ENCODE assay signal across 22 cellular contexts in the genomic region with DNA sequence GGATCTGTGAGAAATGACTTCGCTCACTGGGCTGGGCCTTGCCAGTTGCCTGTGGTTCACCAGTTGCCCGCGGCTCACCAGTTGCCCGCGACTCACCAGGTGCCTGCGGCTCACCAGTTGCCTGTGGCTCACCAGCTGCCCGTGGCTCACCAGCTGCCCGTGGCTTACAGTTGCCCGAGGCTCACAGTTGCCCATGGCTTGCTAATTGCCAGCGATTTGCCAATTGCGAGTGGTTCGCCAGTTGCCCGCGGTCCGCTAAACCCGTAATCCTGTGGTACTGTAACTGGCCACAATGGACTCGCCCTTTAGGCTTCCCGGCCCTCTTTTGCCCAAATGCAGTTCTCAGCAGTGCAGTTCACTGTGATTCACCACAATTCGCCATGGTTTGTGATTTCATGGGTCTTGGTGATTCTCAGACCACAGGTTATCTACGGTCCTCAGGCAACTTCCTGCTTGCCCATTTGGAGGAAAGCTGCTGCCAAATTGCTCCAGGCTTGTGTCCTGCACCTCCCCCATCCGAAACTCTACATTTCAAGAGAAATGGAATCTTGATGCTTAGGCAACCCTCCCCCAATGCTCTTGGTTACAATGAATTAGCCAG. TPM values are rescaled to one million over a fixed set of nuclear protein-coding genes. Genes with fewer than 3 reads are reported as not detected.
DNase-seq lines count a peak whose midpoint lies in the region; ATAC-seq, FAIRE-seq and TF ChIP-seq lines count a peak whose summit lies in the region.
"Had no signal": no experiment of that assay in that cellular context is flagged by ENCODE, and none has a peak within 500 bp of the region (broad histone marks: within the 10 kb centered on the region; RNA-seq: fewer than 3 reads in every experiment).

No MANE protein-coding gene starts in this region.

- peaks cover 33% of the 10 kb centered on the region for H3K9me3 Mint-ChIP-seq in astrocyte (ENCODE audit: unreplicated experiment)
- H3K9me3 Mint-ChIP-seq: stimulated activated effector memory CD8-positive, alpha-beta T cell treated with anti-CD3 and anti-CD28 coated beads, Interleukin-12 subunit alpha, Interleukin-12 subunit beta, amount 100 ng/mL, for 72 hours had no signal

- H4K20me1 ChIP-seq in astrocyte (ENCODE audit: insufficient read depth, low read length): no peaks in the 10 kb centered on the region

- H3K36me3 Mint-ChIP-seq in astrocyte (ENCODE audit: low read depth, unreplicated experiment): peaks cover 3% of the 10 kb centered on the region
- H3K36me3 Mint-ChIP-seq: activated naive CD8-positive, alpha-beta T cell treated with anti-CD3 and anti-CD28 coated beads for 36 hours; IgD-negative memory B cell; stimulated activated effector memory CD8-positive, alpha-beta T cell treated with anti-CD3 and anti-CD28 coated beads, Interleukin-12 subunit alpha, Interleukin-12 subunit beta, amount 100 ng/mL, for 72 hours had no signal

- peaks cover 8% of the 10 kb centered on the region for H3K27me3 Mint-ChIP-seq in astrocyte (ENCODE audit: low read depth, unreplicated experiment)

- H3K9ac ChIP-seq in astrocyte (ENCODE audit: low read length): no peak overlapping the region

- H3K79me2 ChIP-seq in astrocyte (ENCODE audit: insufficient read depth, low read length): no peaks in the 10 kb centered on the region

- H3K27ac Mint-ChIP-seq in astrocyte (ENCODE audit: unreplicated experiment): no peak overlapping the region
- H3K27ac Mint-ChIP-seq: activated CD8-positive, alpha-beta T cell treated with anti-CD3 and anti-CD28 coated beads, Interleukin-2, amount 10 ng/mL, durations not matched to agents 7 days and 5 days; activated naive CD8-positive, alpha-beta T cell treated with anti-CD3 and anti-CD28 coated beads for 36 hours; IgD-negative memory B cell; nephron; stimulated activated effector memory CD8-positive, alpha-beta T cell treated with anti-CD3 and anti-CD28 coated beads, Interleukin-12 subunit alpha, Interleukin-12 subunit beta, amount 100 ng/mL, for 72 hours had no signal

- H3K4me3 ChIP-seq in MG63: no peak overlapping the region
- no peak overlapping the region for H3K4me3 ChIP-seq in astrocyte (ENCODE audit: insufficient read depth, low read depth, low read length)
- H3K4me3 ChIP-seq: cardiac muscle cell, Peyer's patch, psoas muscle had no signal

- FAIRE-seq in astrocyte (lab: Jason Lieb, UNC): no peak

- DNase-seq in GM04503 (ENCODE audit: low read depth): peak; percentile 10
- DNase-seq in MG63: peak; percentile 61
- peak; percentile 69 for DNase-seq in astrocyte (ENCODE audit: low read depth)
- DNase-seq in posterior vena cava (ENCODE audit: low spot score): peak; percentile 53
- DNase-seq in activated naive CD4-positive, alpha-beta T cell treated with anti-CD3 and anti-CD28 coated beads, Interleukin-2, amount 50 U/mL, for 16 hours: no peak
- no peak for DNase-seq in left lobe of liver (ENCODE audit: low spot score)
- DNase-seq: activated CD4-positive, CD25-positive, alpha-beta regulatory T cell; activated CD8-positive, alpha-beta T cell treated with anti-CD3 and anti-CD28 coated beads, Interleukin-2, amount 10 ng/mL, durations not matched to agents 7 days and 5 days; activated naive CD8-positive, alpha-beta T cell treated with anti-CD3 and anti-CD28 coated beads for 36 hours; activated T-cell treated with anti-CD3 and anti-CD28 coated beads, Interleukin-2, amount 50 U/mL, for 48 hours; BE2C; erythroblast; NCI-H1105 treated with DMSO at 0.1 percent for 48 hours; NCI-H774; Peyer's patch; SW 1271 had no signal

- TF ChIP-seq CTCF in astrocyte (IDR thresholded peaks at IDR 0.05; ENCODE audit: insufficient read depth, low read depth, low read length): no peak

- H3K27ac ChIP-seq in astrocyte (ENCODE audit: low read depth, low read length): no peak overlapping the region
- H3K27ac ChIP-seq: cardiac muscle cell, Peyer's patch, psoas muscle had no signal

- H3K4me2 ChIP-seq in astrocyte (ENCODE audit: low read length): peak overlapping the region; percentile 64

- H3K9me3 ChIP-seq in MG63 (no peaks in the 10 kb centered on the region), astrocyte (ENCODE audit: insufficient read depth, low read depth, low read length) (peaks cover 22% of the 10 kb centered on the region)
- H3K9me3 ChIP-seq: BE2C, psoas muscle had no signal

- H2AFZ ChIP-seq in astrocyte (ENCODE audit: low read depth, low read length): no peak overlapping the region

- H3K27me3 ChIP-seq in MG63: no peaks in the 10 kb centered on the region
- peaks cover 9% of the 10 kb centered on the region for H3K27me3 ChIP-seq in astrocyte (ENCODE audit: insufficient read depth, low read length)
- H3K27me3 ChIP-seq: BE2C, cardiac muscle cell, Peyer's patch had no signal

- ATAC-seq in GM18873 (IDR thresholded peaks at IDR 0.05; ENCODE audit: low FRiP score, unreplicated experiment) (no peak), left lobe of liver (no peak)
- ATAC-seq: activated CD8-positive, alpha-beta T cell treated with anti-CD3 and anti-CD28 coated beads, Interleukin-2, amount 10 ng/mL, durations not matched to agents 7 days and 5 days; stimulated activated effector memory CD8-positive, alpha-beta T cell treated with anti-CD3 and anti-CD28 coated beads, Interleukin-12 subunit alpha, Interleukin-12 subunit beta, amount 100 ng/mL, for 72 hours had no signal

- intact Hi-C loops in posterior vena cava (cut with DNase I): no loop called here

- H3K4me3 Mint-ChIP-seq in astrocyte (ENCODE audit: unreplicated experiment): no peak overlapping the region
- H3K4me3 Mint-ChIP-seq: activated CD8-positive, alpha-beta T cell treated with anti-CD3 and anti-CD28 coated beads, Interleukin-2, amount 10 ng/mL, durations not matched to agents 7 days and 5 days; activated naive CD8-positive, alpha-beta T cell treated with anti-CD3 and anti-CD28 coated beads for 36 hours; nephron; stimulated activated effector memory CD8-positive, alpha-beta T cell treated with anti-CD3 and anti-CD28 coated beads, Interleukin-12 subunit alpha, Interleukin-12 subunit beta, amount 100 ng/mL, for 72 hours had no signal

- peaks cover 4% of the 10 kb centered on the region for H3K4me1 Mint-ChIP-seq in astrocyte (ENCODE audit: low read depth, unreplicated experiment)
- H3K4me1 Mint-ChIP-seq: activated naive CD8-positive, alpha-beta T cell treated with anti-CD3 and anti-CD28 coated beads for 36 hours; IgD-negative memory B cell; stimulated activated effector memory CD8-positive, alpha-beta T cell treated with anti-CD3 and anti-CD28 coated beads, Interleukin-12 subunit alpha, Interleukin-12 subunit beta, amount 100 ng/mL, for 72 hours had no signal

- H3K36me3 ChIP-seq in MG63: no peaks in the 10 kb centered on the region
- no peaks in the 10 kb centered on the region for H3K36me3 ChIP-seq in astrocyte (ENCODE audit: insufficient read depth, low read length)
- H3K36me3 ChIP-seq: BE2C, cardiac muscle cell, Peyer's patch had no signal

- H3K4me1 ChIP-seq in astrocyte (ENCODE audit: insufficient read depth, low read length): peaks cover 6% of the 10 kb centered on the region
- H3K4me1 ChIP-seq: BE2C, Peyer's patch, psoas muscle had no signal

RNA-seq across cellular contexts. Expression of a gene that starts 15.0 kb away (rescaled TPM):
- not detected in 2 replicates for total RNA-seq in MG63 (2014; rRNA removed; shearing (Covaris generic); ENCODE audit: low replicate concordance)
- total RNA-seq in astrocyte (not detected in 2 replicates), posterior vena cava (10 to 100 TPM; 56.2 to 99.4 TPM), left lobe of liver (26.7 TPM)
- total RNA-seq: activated CD8-positive, alpha-beta T cell treated with anti-CD3 and anti-CD28 coated beads, Interleukin-2, amount 10 ng/mL, durations not matched to agents 7 days and 5 days; cardiac muscle cell had no signal

Comparison
In these comparisons a context has a peak if more than half of its experiments do, and no peak if none do; other contexts are left out.
1. DNase-seq: peak in GM04503 (single experiment), MG63 (single experiment), astrocyte (single experiment) and posterior vena cava (single experiment); none in activated naive CD4-positive, alpha-beta T cell treated with anti-CD3 and anti-CD28 coated beads, Interleukin-2, amount 50 U/mL, for 16 hours (single experiment) and left lobe of liver (single experiment).
2. RNA of a gene that starts 15.0 kb away (total RNA-seq): 56.2 to 99.4 TPM in posterior vena cava and 26.7 TPM in left lobe of liver (single experiment); not detected in MG63 and not detected in astrocyte; every median in the first group is over 10 times any median in the second.